18 cellular contexts compared by ENCODE assay signal in the genomic region with DNA sequence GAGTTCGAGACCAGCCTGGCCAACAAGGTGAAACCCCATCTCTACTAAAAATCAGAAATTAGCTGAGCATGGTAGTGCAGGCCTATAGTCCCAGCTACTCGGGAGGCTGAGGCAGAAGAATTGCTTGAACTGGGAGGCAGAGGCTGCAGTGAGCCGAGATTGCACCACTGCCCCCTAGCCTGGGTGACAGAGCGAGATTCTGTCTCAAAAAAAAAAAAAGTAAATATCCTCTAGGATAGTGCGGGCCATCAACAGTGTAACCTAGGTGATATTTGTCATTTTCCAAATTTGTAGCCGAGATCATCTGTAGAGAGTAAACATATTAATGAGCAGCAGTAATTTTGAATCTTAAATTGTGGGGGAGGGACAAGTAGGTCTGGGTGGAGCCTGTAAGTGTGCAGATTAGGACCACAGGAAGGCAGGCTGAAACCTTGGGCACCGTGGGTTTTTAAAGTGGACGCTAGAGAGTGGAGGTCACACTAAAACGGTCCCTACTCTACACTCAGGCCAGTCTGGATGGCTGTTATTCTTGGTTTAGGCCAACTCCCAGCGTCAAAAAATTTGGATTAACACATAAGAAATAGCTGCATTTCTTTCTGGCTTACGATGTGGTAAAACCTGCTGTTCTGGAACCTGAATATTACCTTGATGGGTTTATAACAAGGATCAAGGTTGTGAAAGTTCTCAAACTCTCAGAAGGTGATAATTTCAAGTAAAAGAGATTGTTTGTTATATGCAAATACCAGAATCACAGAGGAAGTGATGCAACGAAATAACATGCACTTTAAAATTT.
"Had no signal": no experiment of that assay in that cellular context is flagged by ENCODE, and none has a peak within 500 bp of the region (broad histone marks: within the 10 kb centered on the region; RNA-seq: fewer than 3 reads in every experiment).

No MANE protein-coding gene starts in this region.

- H3K4me1 Mint-ChIP-seq: neural crest cell had no signal

- H3K4me3 Mint-ChIP-seq: activated B cell treated with CpG ODN at 0.5 μM for 24 hours; activated CD4-positive, alpha-beta T cell treated with anti-CD3 and anti-CD28 coated beads, Interleukin-2, amount 10 ng/mL, durations not matched to agents 24 days and 14 days; activated CD8-positive, alpha-beta T cell treated with anti-CD3 and anti-CD28 coated beads, Interleukin-2, amount 10 ng/mL, durations not matched to agents 7 days and 5 days; activated naive CD8-positive, alpha-beta T cell treated with anti-CD3 and anti-CD28 coated beads for 36 hours; activated T-helper 1 cell treated with anti-CD3 and anti-CD28 coated beads, Interleukin-12 subunit alpha, Interleukin-12 subunit beta, Interleukin-2, Interleukin-4 antibody, amounts not matched to agents 30 ng/mL and 10 ng/mL and 1 ng/mL, durations not matched to agents 14 hours and 24 hours and 36 hours; immature natural killer cell; mesothelial cell of epicardium; neural crest cell had no signal

- H3K4me3 ChIP-seq: body of pancreas, heart left ventricle, psoas muscle, uterus had no signal

- H3K9me3 ChIP-seq: body of pancreas, psoas muscle, uterus had no signal

- H3K36me3 ChIP-seq: uterus had no signal

- H3K27me3 ChIP-seq: body of pancreas, heart left ventricle, uterus had no signal

- H3K9me3 Mint-ChIP-seq: activated CD4-positive, alpha-beta T cell treated with anti-CD3 and anti-CD28 coated beads, Interleukin-2, amount 10 ng/mL, durations not matched to agents 24 days and 14 days; immature natural killer cell had no signal

- H3K27me3 Mint-ChIP-seq: activated B cell treated with CpG ODN at 0.5 μM for 24 hours; activated CD4-positive, alpha-beta T cell treated with anti-CD3 and anti-CD28 coated beads, Interleukin-2, amount 10 ng/mL, durations not matched to agents 24 days and 14 days; activated naive CD8-positive, alpha-beta T cell treated with anti-CD3 and anti-CD28 coated beads for 36 hours had no signal

- DNase-seq: activated B cell treated with CpG ODN at 0.5 μM for 24 hours; activated CD4-positive, alpha-beta T cell treated with anti-CD3 and anti-CD28 coated beads, Interleukin-2, amount 10 ng/mL, durations not matched to agents 24 days and 14 days; activated CD8-positive, alpha-beta memory T cell treated with anti-CD3 and anti-CD28 coated beads, Interleukin-2, amount 50 U/mL, for 48 hours; activated CD8-positive, alpha-beta T cell treated with anti-CD3 and anti-CD28 coated beads, Interleukin-2, amount 10 ng/mL, durations not matched to agents 7 days and 5 days; activated naive CD8-positive, alpha-beta T cell treated with anti-CD3 and anti-CD28 coated beads for 36 hours; amygdala; body of pancreas; cortex of kidney; effector CD8-positive, alpha-beta T cell; foreskin melanocyte; heart left ventricle; immature natural killer cell; psoas muscle; uterus had no signal

- H3K4me1 ChIP-seq: body of pancreas, heart left ventricle, psoas muscle, uterus had no signal

- ATAC-seq: activated CD8-positive, alpha-beta T cell treated with anti-CD3 and anti-CD28 coated beads, Interleukin-2, amount 10 ng/mL, durations not matched to agents 7 days and 5 days; body of pancreas; heart left ventricle; psoas muscle; sciatic nerve had no signal

- H3K27ac ChIP-seq: body of pancreas, heart left ventricle, psoas muscle, uterus had no signal

- H3K27ac Mint-ChIP-seq: activated B cell treated with CpG ODN at 0.5 μM for 24 hours; activated CD4-positive, alpha-beta T cell treated with anti-CD3 and anti-CD28 coated beads, Interleukin-2, amount 10 ng/mL, durations not matched to agents 24 days and 14 days; activated naive CD8-positive, alpha-beta T cell treated with anti-CD3 and anti-CD28 coated beads for 36 hours; activated T-helper 1 cell treated with anti-CD3 and anti-CD28 coated beads, Interleukin-12 subunit alpha, Interleukin-12 subunit beta, Interleukin-2, Interleukin-4 antibody, amounts not matched to agents 30 ng/mL and 10 ng/mL and 1 ng/mL, durations not matched to agents 14 hours and 24 hours and 36 hours; mesothelial cell of epicardium had no signal
